19 cellular contexts compared by ENCODE assay signal in genomic region chr16:66486199-66486772, GRCh38. TPM values are rescaled to one million over a fixed set of nuclear protein-coding genes. Genes with fewer than 3 reads are reported as not detected.
A peak's percentile ranks its signal among the peaks of the same experiment; 100 is the strongest.
DNase-seq lines count a peak whose midpoint lies in the region; ATAC-seq and TF ChIP-seq lines count a peak whose summit lies in the region.
"Had no signal": no experiment of that assay in that cellular context is flagged by ENCODE, and none has a peak within 500 bp of the region (broad histone marks: within the 10 kb centered on the region; RNA-seq: fewer than 3 reads in every experiment).

No MANE protein-coding gene starts in this region.

- H4K20me1 ChIP-seq in Karpas-422 (ENCODE audit: insufficient read depth, low read depth, low read length) = no peaks in the 10 kb centered on the region; the same call in 1 of the 2 replicates

- H3K4me3 Mint-ChIP-seq in activated CD4-positive, alpha-beta memory T cell treated with anti-CD3 and anti-CD28 coated beads for 36 hours = no peak overlapping the region
- H3K4me3 Mint-ChIP-seq: activated CD4-positive, alpha-beta memory T cell treated with anti-CD3 and anti-CD28 coated beads, Interleukin-2, amount 10 ng/mL, durations not matched to agents 7 days and 5 days; CD4-positive, alpha-beta memory T cell had no signal

- no peak for TF ChIP-seq EP300 in esophagus muscularis mucosa (IDR thresholded peaks at IDR 0.05)

- H3K9me2 ChIP-seq in Karpas-422 (replicated peaks; ENCODE audit: insufficient read depth, low read length) = no peaks in the 10 kb centered on the region

- H3K9me3 ChIP-seq in heart right ventricle (peaks cover 0 to 5% (median 0%) of the 10 kb centered on the region in 11 donors), esophagus muscularis mucosa (no peaks in the 10 kb centered on the region), parathyroid adenoma (ENCODE audit: control insufficient read depth, low read length) (no peaks in the 10 kb centered on the region), Karpas-422 (ENCODE audit: low read length) (no peaks in the 10 kb centered on the region)
- H3K9me3 ChIP-seq: tibial nerve had no signal

- no peaks in the 10 kb centered on the region for H3K27me3 ChIP-seq in heart right ventricle
- no peaks in the 10 kb centered on the region for H3K27me3 ChIP-seq in esophagus muscularis mucosa
- H3K27me3 ChIP-seq in parathyroid adenoma (ENCODE audit: control insufficient read depth, insufficient read depth, low read length) = no peaks in the 10 kb centered on the region
- no peaks in the 10 kb centered on the region for H3K27me3 ChIP-seq in Karpas-422 (ENCODE audit: low read length)
- H3K27me3 ChIP-seq: tibial nerve had no signal

- no peaks in the 10 kb centered on the region for H3K27me3 Mint-ChIP-seq in activated CD4-positive, alpha-beta memory T cell treated with anti-CD3 and anti-CD28 coated beads for 36 hours
- H3K27me3 Mint-ChIP-seq: activated CD4-positive, alpha-beta memory T cell treated with anti-CD3 and anti-CD28 coated beads, Interleukin-2, amount 10 ng/mL, durations not matched to agents 7 days and 5 days; CD4-positive, alpha-beta memory T cell had no signal

- H3K4me1 ChIP-seq in heart right ventricle (peaks cover 0 to 34% (median 17%) of the 10 kb centered on the region in 9 donors), esophagus muscularis mucosa (peaks cover 12 to 22% (median 21%) of the 10 kb centered on the region in 4 donors), parathyroid adenoma (peaks cover 9% of the 10 kb centered on the region), Karpas-422 (ENCODE audit: low read length) (peaks cover 2% of the 10 kb centered on the region; the same call in 1 of the 2 replicates)

- H3K4me3 ChIP-seq in heart right ventricle (no peak overlapping the region), esophagus muscularis mucosa (no peak overlapping the region), parathyroid adenoma (ENCODE audit: low read depth, low read length) (no peak overlapping the region), Karpas-422 (ENCODE audit: low read length) (no peak overlapping the region)
- H3K4me3 ChIP-seq: skin epidermis, tibial nerve had no signal

- peaks cover 15% of the 10 kb centered on the region for H3K4me1 Mint-ChIP-seq in activated CD4-positive, alpha-beta memory T cell treated with anti-CD3 and anti-CD28 coated beads for 36 hours (ENCODE audit: low read depth)

- H3K79me2 ChIP-seq in parathyroid adenoma = no peaks in the 10 kb centered on the region
- H3K79me2 ChIP-seq in Karpas-422 (ENCODE audit: low read length) = no peaks in the 10 kb centered on the region

- H3K36me3 ChIP-seq in heart right ventricle = peaks cover 0 to 2% (median 0%) of the 10 kb centered on the region in 9 donors
- peaks cover 0 to 7% (median 0%) of the 10 kb centered on the region in 4 donors for H3K36me3 ChIP-seq in esophagus muscularis mucosa
- no peaks in the 10 kb centered on the region for H3K36me3 ChIP-seq in parathyroid adenoma (ENCODE audit: control insufficient read depth, insufficient read depth, low read length)
- no peaks in the 10 kb centered on the region for H3K36me3 ChIP-seq in Karpas-422 (ENCODE audit: insufficient read depth, low read length)

- 94 to 95% methylated on average over 12 of the region's 12 CpGs for WGBS in heart right ventricle, 2 donors
- 91% methylated on average over 12 of the region's 12 CpGs for WGBS in esophagus muscularis mucosa

- POLR2A ChIA-PET in activated CD4-positive, alpha-beta memory T cell treated with anti-CD3 and anti-CD28 coated beads for 36 hours (lab: Charles Lee) = no interaction called here

- intact Hi-C loops in left ventricle myocardium superior (cut with micrococcal nuclease) = no loop called here
- intact Hi-C loops in heart right ventricle (cut with DNase I) = loop anchor here in 3 of 10 donors (10.0 kb wide), 3 partner anchors 69 to 141 kb away; partner anchors contain the start of genes CKLF (in 1 of the 3), CMTM3 (in 1 of the 3) and TK2 (in 1 of the 3)
- intact Hi-C loops in esophagus muscularis mucosa (cut with DNase I) = loop anchor here (5.0 kb wide), 1 partner anchor 121 kb away; no protein-coding TSS in a partner anchor
- intact Hi-C loops in activated CD4-positive, alpha-beta memory T cell treated with anti-CD3 and anti-CD28 coated beads for 36 hours (cut with micrococcal nuclease) = no loop called here

- H3K9ac ChIP-seq in parathyroid adenoma (no peak overlapping the region), Karpas-422 (ENCODE audit: low read length) (no peak overlapping the region)

- H3K4me2 ChIP-seq in parathyroid adenoma (ENCODE audit: low read length) (no peak overlapping the region), Karpas-422 (ENCODE audit: low read depth, low read length, poor library complexity, severe bottlenecking) (no peak overlapping the region)

- no peak overlapping the region for H3K27ac Mint-ChIP-seq in activated CD4-positive, alpha-beta memory T cell treated with anti-CD3 and anti-CD28 coated beads for 36 hours
- H3K27ac Mint-ChIP-seq: activated CD4-positive, alpha-beta memory T cell treated with anti-CD3 and anti-CD28 coated beads, Interleukin-2, amount 10 ng/mL, durations not matched to agents 7 days and 5 days had no signal

- no peaks in the 10 kb centered on the region for H3K36me3 Mint-ChIP-seq in activated CD4-positive, alpha-beta memory T cell treated with anti-CD3 and anti-CD28 coated beads for 36 hours
- H3K36me3 Mint-ChIP-seq: CD4-positive, alpha-beta memory T cell had no signal

- no peak for ATAC-seq in left ventricle myocardium superior
- ATAC-seq in heart right ventricle = no peak
- no peak for ATAC-seq in GM19397 (IDR thresholded peaks at IDR 0.05; ENCODE audit: unreplicated experiment)
- no peak for ATAC-seq in GM18867 (IDR thresholded peaks at IDR 0.05; ENCODE audit: unreplicated experiment)

- no peaks in the 10 kb centered on the region for H3K9me3 Mint-ChIP-seq in activated CD4-positive, alpha-beta memory T cell treated with anti-CD3 and anti-CD28 coated beads for 36 hours
- H3K9me3 Mint-ChIP-seq: activated CD4-positive, alpha-beta memory T cell treated with anti-CD3 and anti-CD28 coated beads, Interleukin-2, amount 10 ng/mL, durations not matched to agents 7 days and 5 days; CD4-positive, alpha-beta memory T cell had no signal

- peak; percentile 6 for DNase-seq in left ventricle myocardium superior
- no peak for DNase-seq in heart right ventricle
- no peak for DNase-seq in esophagus muscularis mucosa (ENCODE audit: extremely low spot score)
- no peak for DNase-seq in Karpas-422
- DNase-seq in activated CD4-positive, alpha-beta memory T cell treated with anti-CD3 and anti-CD28 coated beads for 36 hours = no peak
- DNase-seq: ACHN; activated CD4-positive, alpha-beta memory T cell treated with anti-CD3 and anti-CD28 coated beads, Interleukin-2, amount 10 ng/mL, durations not matched to agents 7 days and 5 days; CD4-positive, alpha-beta memory T cell; DND-41; effector CD8-positive, alpha-beta T cell; MM.1S; NCI-H187; T-helper 1 cell had no signal

- H3K27ac ChIP-seq in heart right ventricle = peak overlapping the region in 5 of 10 donors; percentile 9 to 72 (median 37)
- H3K27ac ChIP-seq in esophagus muscularis mucosa (replicated peaks in 1 of 4) = peak overlapping the region; percentile 52 to 57 (median 54)
- H3K27ac ChIP-seq in parathyroid adenoma = peak overlapping the region; percentile 36
- no peak overlapping the region for H3K27ac ChIP-seq in Karpas-422 (ENCODE audit: low read length)
- H3K27ac ChIP-seq: VCaP had no signal

- H2AFZ ChIP-seq in parathyroid adenoma (peak overlapping the region; percentile 42), Karpas-422 (ENCODE audit: low read length) (no peak overlapping the region)

- no peak for TF ChIP-seq POLR2A in esophagus muscularis mucosa (IDR thresholded peaks at IDR 0.05; ENCODE audit: low read depth)

- TF ChIP-seq CTCF in heart right ventricle (IDR thresholded peaks at IDR 0.05) (no peak), esophagus muscularis mucosa (IDR thresholded peaks at IDR 0.05) (no peak), parathyroid adenoma (IDR thresholded peaks at IDR 0.05) (no peak)

- CTCF ChIA-PET in activated CD4-positive, alpha-beta memory T cell treated with anti-CD3 and anti-CD28 coated beads for 36 hours (lab: Charles Lee) = interaction anchor here (1.2 to 1.4 kb wide), 4 partner anchors 10 to 144 kb away, joined by 3 to 8 read pairs (median 4); no protein-coding TSS in a partner anchor

RNA-seq across cellular contexts. Expression of gene BEAN1, which starts 59.2 kb away (rescaled TPM):
- 3.3 TPM for total RNA-seq in left ventricle myocardium superior
- 1 to 10 TPM in 8 of 10 donors, under 1 TPM in 2; 0.26 to 9.6 (median 2.0) TPM for total RNA-seq in heart right ventricle
- polyA plus RNA-seq in heart right ventricle = 1 to 10 TPM; 1.2 to 5.6 TPM
- under 1 TPM in 2 of 4 donors, not detected in 2; 0.23 to 0.50 TPM for total RNA-seq in esophagus muscularis mucosa
- not detected in 2 replicates for total RNA-seq in Karpas-422 (2014; rRNA removed; shearing (Covaris generic); ENCODE audit: low replicate concordance)
- not detected for total RNA-seq in activated CD4-positive, alpha-beta memory T cell treated with anti-CD3 and anti-CD28 coated beads for 36 hours
- total RNA-seq: activated CD4-positive, alpha-beta memory T cell treated with anti-CD3 and anti-CD28 coated beads, Interleukin-2, amount 10 ng/mL, durations not matched to agents 7 days and 5 days; CD4-positive, alpha-beta memory T cell had no signal
